Comparison of ENCODE assay signal across 1 cellular context in genomic region chr16:586645-587590, GRCh38.
TF ChIP-seq lines count a peak whose summit lies in the region.

No MANE protein-coding gene starts in this region.

TF ChIP-seq in H1, 55 proteins besides CTCF, POLR2A, EP300 and RAD21:
- TF ChIP-seq HDAC6 (IDR thresholded peaks at IDR 0.05; ENCODE audit: low read depth, low read length) (no peak), CBX5 (IDR thresholded peaks at IDR 0.05; ENCODE audit: low read depth, low read length) (no peak), SAP30 (IDR thresholded peaks at IDR 0.05; ENCODE audit: insufficient read depth, insufficient replicate concordance, low read length) (no peak), CHD2 (IDR thresholded peaks at IDR 0.05; ENCODE audit: low read length) (no peak), SP1 (IDR thresholded peaks at IDR 0.05; ENCODE audit: low read depth, low read length) (no peak), GABPA (IDR thresholded peaks at IDR 0.05; ENCODE audit: borderline replicate concordance, insufficient read depth, low read length) (no peak), MAX (IDR thresholded peaks at IDR 0.05) (no peak), ATF2 (IDR thresholded peaks at IDR 0.05; ENCODE audit: low read length) (no peak), BACH1 (IDR thresholded peaks at IDR 0.05; ENCODE audit: low read length) (no peak), JUN (IDR thresholded peaks at IDR 0.05; ENCODE audit: low read depth, low read length) (no peak), RXRA (IDR thresholded peaks at IDR 0.05; ENCODE audit: insufficient read depth, low read depth, low read length) (no peak), KDM4A (IDR thresholded peaks at IDR 0.05; ENCODE audit: low read depth, low read length, severe bottlenecking) (no peak), ASH2L (IDR thresholded peaks at IDR 0.05; ENCODE audit: low read length) (no peak), SP4 (IDR thresholded peaks at IDR 0.05; ENCODE audit: low read length) (no peak)
